ENCODE assay signal across 11 cellular contexts in the genomic region with DNA sequence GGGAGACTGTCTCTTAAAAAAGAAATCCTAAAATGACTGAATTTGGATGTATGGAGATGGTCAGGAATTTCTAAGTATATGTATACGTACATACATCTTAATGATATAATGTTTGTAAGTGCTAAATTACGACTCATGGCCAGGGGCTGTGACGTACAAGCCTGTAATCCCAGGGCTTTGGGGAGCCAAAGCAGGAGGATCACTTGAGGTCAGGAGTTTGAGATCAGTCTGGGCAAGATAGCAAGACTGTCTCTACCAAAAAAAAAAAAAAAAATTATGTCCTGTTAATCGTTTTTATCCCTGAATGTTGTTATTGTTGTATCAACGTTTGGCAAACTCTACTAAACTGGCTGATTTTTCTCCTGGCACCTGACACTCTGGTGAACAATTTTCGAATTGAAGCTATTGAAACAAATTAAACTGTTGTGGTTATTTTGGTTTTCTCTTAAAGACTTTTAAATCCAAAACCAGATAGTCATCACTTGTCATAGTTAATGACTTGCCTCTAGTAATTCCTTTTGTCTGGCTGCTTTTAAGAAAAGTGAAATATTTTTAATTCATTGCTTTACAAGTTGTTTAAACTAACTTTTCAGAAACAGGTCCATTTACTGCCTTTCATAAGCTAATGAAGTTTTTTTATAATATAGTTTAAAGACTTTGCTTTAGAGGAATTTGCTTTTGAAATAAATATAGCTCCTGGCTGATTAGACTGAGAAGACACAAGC. TPM values are rescaled to one million over a fixed set of nuclear protein-coding genes. Genes with fewer than 3 reads are reported as not detected.
DNase-seq lines count a peak whose midpoint lies in the region; ATAC-seq, FAIRE-seq and TF ChIP-seq lines count a peak whose summit lies in the region.
"Had no signal": no experiment of that assay in that cellular context is flagged by ENCODE, and none has a peak within 500 bp of the region (broad histone marks: within the 10 kb centered on the region; RNA-seq: fewer than 3 reads in every experiment).

No MANE protein-coding gene starts in this region.

- H3K27me3 Mint-ChIP-seq in activated CD8-positive, alpha-beta T cell treated with anti-CD3 and anti-CD28 coated beads, Interleukin-2, amount 10 ng/mL, durations not matched to agents 7 days and 5 days (ENCODE audit: low read depth): no peaks in the 10 kb centered on the region

- H3K27me3 ChIP-seq in ACC112 (ENCODE audit: insufficient read depth, low read length) (no peaks in the 10 kb centered on the region), HepG2 (ENCODE audit: control insufficient read depth in 1 of 2, insufficient read depth in 2 of 2, low read length in 2 of 2) (no peaks in the 10 kb centered on the region)

- intact Hi-C loops in HepG2 (cut with micrococcal nuclease; ENCODE audit: unreplicated experiment): no loop called here

- no TSS peak for BruUV-seq in HepG2 (replicated peaks; lab: Mats Ljungman, UMichigan)

- DNase-seq in activated CD8-positive, alpha-beta T cell treated with anti-CD3 and anti-CD28 coated beads, Interleukin-2, amount 10 ng/mL, durations not matched to agents 7 days and 5 days: no peak
- DNase-seq in HepG2 (ENCODE audit: low spot score): no peak
- no peak for DNase-seq in DMS153 (lab: John Stamatoyannopoulos, UW)
- no peak for DNase-seq in HK-2 (ENCODE audit: unreplicated experiment)
- no peak for DNase-seq in KG1 (lab: John Stamatoyannopoulos, UW)
- DNase-seq: Caco-2, kidney, NCI-H2081 had no signal

- H3K27ac Mint-ChIP-seq in activated CD8-positive, alpha-beta T cell treated with anti-CD3 and anti-CD28 coated beads, Interleukin-2, amount 10 ng/mL, durations not matched to agents 7 days and 5 days: peak overlapping the region; percentile 28

- TF ChIP-seq CTCF in HEK293 (tag by site-specific recombination; IDR thresholded peaks at IDR 0.05) (no peak), HepG2 (CRISPR knock-in tag; IDR thresholded peaks at IDR 0.05) (no peak)

- POLR2A ChIA-PET in HEK293 (lab: Yijun Ruan, JAX): interaction anchor here (0.6 to 0.7 kb wide), 2 partner anchors 9 to 52 kb away, joined by 3 to 6 read pairs; no protein-coding TSS in a partner anchor
- POLR2A ChIA-PET in activated CD8-positive, alpha-beta T cell treated with anti-CD3 and anti-CD28 coated beads, Interleukin-2, amount 10 ng/mL, durations not matched to agents 7 days and 5 days (lab: Charles Lee): no interaction called here
- POLR2A ChIA-PET in HepG2 (lab: Yijun Ruan, JAX): no interaction called here

- no peak for TF ChIP-seq RAD21 in HepG2 (CRISPR knock-in tag; IDR thresholded peaks at IDR 0.05)

- H2AFZ ChIP-seq in ACC112 (ENCODE audit: low read length, unreplicated experiment): no peak overlapping the region
- no peak overlapping the region for H2AFZ ChIP-seq in HepG2 (ENCODE audit: low read length)

- CTCF ChIA-PET in HEK293 (lab: Yijun Ruan, JAX) (interaction anchor here (0.6 to 1.2 kb wide), 8 partner anchors 12 to 159 kb away, joined by 3 to 7 read pairs (median 4); no protein-coding TSS in a partner anchor), HepG2 (lab: Yijun Ruan, JAX; ENCODE audit: low intra/inter-chr PET ratio, low total read pairs) (no interaction called here)
- CTCF ChIA-PET in activated CD8-positive, alpha-beta T cell treated with anti-CD3 and anti-CD28 coated beads, Interleukin-2, amount 10 ng/mL, durations not matched to agents 7 days and 5 days (lab: Charles Lee): interaction anchor here (1.1 to 3.4 kb wide), 4 partner anchors 12 to 71 kb away, joined by 3 to 17 read pairs (median 8); no protein-coding TSS in a partner anchor

- H3K9ac ChIP-seq in HepG2 (ENCODE audit: insufficient read depth, low read depth, low read length): no peak overlapping the region

- TF ChIP-seq EP300 in HepG2 (IDR thresholded peaks at IDR 0.05; ENCODE audit: low read depth in 2 of 2, low read length in 2 of 2): no peak
- TF ChIP-seq EP300 in HepG2 (CRISPR knock-in tag; IDR thresholded peaks at IDR 0.05; ENCODE audit: borderline replicate concordance): no peak

- in situ Hi-C loops in HepG2 (cut with HindIII; ENCODE audit: extremely low pct_ligation_motif_present, low pct_unique_long_range_greater_than_20kb): no loop called here

- peaks cover 34% of the 10 kb centered on the region for H3K36me3 ChIP-seq in ACC112 (ENCODE audit: insufficient read depth, low read length)
- peaks cover 30 to 41% of the 10 kb centered on the region in 2 experiments for H3K36me3 ChIP-seq in HEK293 (ENCODE audit: control insufficient read depth in 2 of 2, insufficient read depth in 1 of 2, low read length in 2 of 2)
- H3K36me3 ChIP-seq in HepG2 (replicated peaks in 1 of 2; ENCODE audit: control insufficient read depth in 1 of 2, insufficient read depth in 2 of 2, low read length in 2 of 2): peaks cover 4 to 23% of the 10 kb centered on the region in 2 experiments

- H3K4me2 ChIP-seq in HepG2 (ENCODE audit: low read depth, low read length): peak overlapping the region; percentile 24; the same call in 1 of the 2 replicates

- no peak overlapping the region for H3K4me3 Mint-ChIP-seq in activated CD8-positive, alpha-beta T cell treated with anti-CD3 and anti-CD28 coated beads, Interleukin-2, amount 10 ng/mL, durations not matched to agents 7 days and 5 days

- peak overlapping the region; percentile 48 for H3K4me3 ChIP-seq in ACC112 (ENCODE audit: low read depth, low read length)
- no peak overlapping the region for H3K4me3 ChIP-seq in HEK293 (ENCODE audit: low read depth, low read length)
- H3K4me3 ChIP-seq in HepG2 (replicated peaks in 1 of 3; ENCODE audit: insufficient read depth in 1 of 3, low read depth in 2 of 3, low read length in 3 of 3): no peak overlapping the region

- H3K36me3 Mint-ChIP-seq in activated CD8-positive, alpha-beta T cell treated with anti-CD3 and anti-CD28 coated beads, Interleukin-2, amount 10 ng/mL, durations not matched to agents 7 days and 5 days (ENCODE audit: low read depth): peaks cover 57% of the 10 kb centered on the region

- no peak for FAIRE-seq in HepG2 (lab: Jason Lieb, UNC)
- FAIRE-seq: kidney had no signal

- H4K20me1 ChIP-seq in HepG2 (ENCODE audit: insufficient read depth, low read length): peaks cover 99% of the 10 kb centered on the region

- 76% methylated on average over 6 of the region's 6 CpGs for WGBS in HepG2 (ENCODE audit: low lambda C conversion rate)

- no peak for TF ChIP-seq POLR2A in HepG2 (IDR thresholded peaks at IDR 0.05; ENCODE audit: insufficient read depth in 1 of 2, low read depth in 2 of 2, low read length in 2 of 2)

- ATAC-seq in activated CD8-positive, alpha-beta T cell treated with anti-CD3 and anti-CD28 coated beads, Interleukin-2, amount 10 ng/mL, durations not matched to agents 7 days and 5 days: no peak
- ATAC-seq in HepG2 (no peak), HG02759 (IDR thresholded peaks at IDR 0.05; ENCODE audit: unreplicated experiment) (no peak)

- H3K9me3 ChIP-seq in HEK293 (ENCODE audit: control insufficient read depth, insufficient read depth, low read depth, low read length) (no peaks in the 10 kb centered on the region), HepG2 (ENCODE audit: low read length) (no peaks in the 10 kb centered on the region)
- H3K9me3 ChIP-seq: Caco-2 had no signal

- H3K9me3 Mint-ChIP-seq in activated CD8-positive, alpha-beta T cell treated with anti-CD3 and anti-CD28 coated beads, Interleukin-2, amount 10 ng/mL, durations not matched to agents 7 days and 5 days (ENCODE audit: insufficient read depth): no peaks in the 10 kb centered on the region

- peaks cover 98% of the 10 kb centered on the region for H3K79me2 ChIP-seq in ACC112 (ENCODE audit: control insufficient read depth, insufficient read depth, low read length, unreplicated experiment)
- peaks cover 100% of the 10 kb centered on the region for H3K79me2 ChIP-seq in HepG2 (ENCODE audit: insufficient read depth, low read length)

- peaks cover 60% of the 10 kb centered on the region for H3K4me1 Mint-ChIP-seq in activated CD8-positive, alpha-beta T cell treated with anti-CD3 and anti-CD28 coated beads, Interleukin-2, amount 10 ng/mL, durations not matched to agents 7 days and 5 days (ENCODE audit: low read depth)

- peaks cover 73% of the 10 kb centered on the region for H3K4me1 ChIP-seq in ACC112 (ENCODE audit: control insufficient read depth, insufficient read depth, low read length, unreplicated experiment)
- peaks cover 58% of the 10 kb centered on the region for H3K4me1 ChIP-seq in HEK293 (ENCODE audit: control insufficient read depth, insufficient read depth, low read length)
- H3K4me1 ChIP-seq in HepG2 (ENCODE audit: insufficient read depth, low read length): peaks cover 88% of the 10 kb centered on the region

- peak overlapping the region; percentile 76 for H3K27ac ChIP-seq in ACC112 (ENCODE audit: low read depth, low read length)
- H3K27ac ChIP-seq in HEK293 (ENCODE audit: extremely low read depth, low read depth, low read length): peak overlapping the region; percentile 27; the same call in 1 of the 2 replicates
- no peak overlapping the region for H3K27ac ChIP-seq in HepG2 (ENCODE audit: extremely low read length, insufficient read depth, low read length)

RNA-seq across cellular contexts. Expression of gene MORF4L1, which starts 7.0 kb away (rescaled TPM):
- total RNA-seq in activated CD8-positive, alpha-beta T cell treated with anti-CD3 and anti-CD28 coated beads, Interleukin-2, amount 10 ng/mL, durations not matched to agents 7 days and 5 days: 100 to 1,000 TPM; 243 to 244 TPM
- 218 and 361 TPM in 2 replicates for total RNA-seq in HepG2 (2016; rRNA removed; fragmentation: Illumina TruSeq; extraction: Trizol)
- total RNA-seq in HepG2 (2016; cell fraction: cytosol; rRNA removed; fragmentation: Illumina TruSeq; extraction: Trizol; ENCODE audit: low read depth): 66.4 and 72.5 TPM in 2 replicates
- total RNA-seq in HepG2 (2016; cell fraction: insoluble cytoplasmic fraction; rRNA removed; fragmentation: Illumina TruSeq; extraction: Trizol): 223 and 347 TPM in 2 replicates
- 116 and 131 TPM in 2 replicates for total RNA-seq in HepG2 (2016; cell fraction: membrane; rRNA removed; fragmentation: Illumina TruSeq; extraction: Trizol)
- total RNA-seq in HepG2 (2016; cell fraction: nucleus; rRNA removed; fragmentation: Illumina TruSeq; extraction: Trizol): 154 and 168 TPM in 2 replicates
- 182 and 219 TPM in 2 replicates for polyA plus RNA-seq in HepG2 (2011; rRNA removed)
- 86.8 and 139 TPM in 2 replicates for polyA plus RNA-seq in HepG2 (2011; cell fraction: cytosol; rRNA removed)
- polyA plus RNA-seq in HepG2 (2011; cell fraction: nucleus; rRNA removed): 33.5 and 47.3 TPM in 2 replicates
- polyA plus RNA-seq in HepG2 (2012): 278 and 287 TPM in 2 replicates
- 106 and 118 TPM in 2 replicates for polyA plus RNA-seq in HepG2 (2016; cell fraction: cytosol; fragmentation: Illumina TruSeq; extraction: Trizol; ENCODE audit: low read depth)
- 520 and 546 TPM in 2 replicates for polyA plus RNA-seq in HepG2 (2016; cell fraction: insoluble cytoplasmic fraction; fragmentation: Illumina TruSeq; extraction: Trizol; ENCODE audit: low read depth)
- polyA plus RNA-seq in HepG2 (2016; cell fraction: membrane; fragmentation: Illumina TruSeq; extraction: Trizol; ENCODE audit: low read depth): 179 and 180 TPM in 2 replicates
- polyA plus RNA-seq in HepG2 (2016; cell fraction: nucleus; fragmentation: Illumina TruSeq; extraction: Trizol; ENCODE audit: insufficient read depth, low read depth): 220 and 225 TPM in 2 replicates
- 31.6 and 63.1 TPM in 2 replicates for polyA minus RNA-seq in HepG2 (2011; rRNA and poly(A)+ RNA removed; ENCODE audit: low replicate concordance)
- 79.8 and 80.8 TPM in 2 replicates for polyA minus RNA-seq in HepG2 (2011; cell fraction: cytosol; rRNA and poly(A)+ RNA removed)
- polyA minus RNA-seq in HepG2 (2011; cell fraction: nucleus; rRNA and poly(A)+ RNA removed): 155 and 159 TPM in 2 replicates
